Comparison of ENCODE assay signal across 28 cellular contexts in the genomic region with DNA sequence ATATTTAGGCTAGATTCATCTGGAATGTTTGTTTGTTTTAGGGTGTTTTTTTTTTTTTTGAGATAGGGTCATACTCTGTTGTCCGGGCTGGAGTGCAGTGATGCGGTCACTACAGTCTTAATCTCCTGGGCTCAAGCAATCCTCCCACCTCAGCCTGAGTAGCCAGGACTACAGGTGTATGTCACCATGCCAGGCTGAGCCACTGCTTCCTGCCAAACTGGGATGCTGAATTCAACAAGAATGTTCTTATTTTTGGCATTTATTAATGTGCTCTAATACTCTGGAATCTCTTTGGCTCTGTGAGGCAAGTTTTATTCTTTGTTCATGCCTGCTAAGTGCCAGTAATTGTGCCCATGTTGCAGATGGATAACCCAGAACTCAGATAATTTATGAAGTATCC. TPM values are rescaled to one million over a fixed set of nuclear protein-coding genes. Genes with fewer than 3 reads are reported as not detected.
"Had no signal": no experiment of that assay in that cellular context is flagged by ENCODE, and none has a peak within 500 bp of the region (broad histone marks: within the 10 kb centered on the region; RNA-seq: fewer than 3 reads in every experiment).

No MANE protein-coding gene starts in this region.

- H3K9me3 ChIP-seq: esophagus muscularis mucosa, gastrocnemius medialis, mucosa of descending colon, SK-N-SH, spleen, upper lobe of left lung had no signal

- H3K27ac ChIP-seq: gastrocnemius medialis, neural progenitor cell, spleen, upper lobe of left lung, VCaP had no signal

- H3K4me3 Mint-ChIP-seq: activated CD4-positive, alpha-beta T cell treated with anti-CD3 and anti-CD28 coated beads, Interleukin-2, amount 10 ng/mL, durations not matched to agents 24 days and 14 days; activated naive CD8-positive, alpha-beta T cell treated with anti-CD3 and anti-CD28 coated beads, Interleukin-2, amount 10 ng/mL, durations not matched to agents 7 days and 5 days; activated T-cell treated with anti-CD3 and anti-CD28 coated beads, Interleukin-2, amount 50 U/mL, for 24 hours; neural progenitor cell; T-helper 2 cell treated with Interferon-gamma antibody and Interleukin-4, amounts not matched to agents 5 μg/mL and 100 μg/mL, for 36 hours had no signal

- H3K4me2 ChIP-seq: neural progenitor cell, SK-N-SH had no signal

- DNase-seq: activated CD4-positive, alpha-beta T cell treated with anti-CD3 and anti-CD28 coated beads, Interleukin-2, amount 10 ng/mL, durations not matched to agents 24 days and 14 days; activated CD8-positive, alpha-beta memory T cell treated with anti-CD3 and anti-CD28 coated beads for 24 hours; activated CD8-positive, alpha-beta memory T cell treated with anti-CD3 and anti-CD28 coated beads, Interleukin-2, amount 50 U/mL, for 4 hours; activated naive CD4-positive, alpha-beta T cell; activated naive CD8-positive, alpha-beta T cell treated with anti-CD3 and anti-CD28 coated beads, Interleukin-2, amount 10 ng/mL, durations not matched to agents 7 days and 5 days; activated T-cell treated with anti-CD3 and anti-CD28 coated beads, Interleukin-2, amount 50 U/mL, for 24 hours; amniotic stem cell; dermis blood vessel endothelial cell; effector CD8-positive, alpha-beta T cell; gastrocnemius medialis; head of caudate nucleus; left cardiac atrium; mesenchymal stem cell; mucosa of descending colon; retina; SK-N-SH; spleen; stimulated activated CD4-positive, alpha-beta T cell treated with anti-CD3 and anti-CD28 coated beads, Interleukin-4, amount 100 ng/mL, for 1 hour; stimulated activated naive CD4-positive, alpha-beta T cell treated with Interleukin-2 at 50 U/mL for 16 hours; upper lobe of left lung had no signal

- H3K4me1 Mint-ChIP-seq: neural progenitor cell had no signal

- H3K27me3 ChIP-seq: esophagus muscularis mucosa, gastrocnemius medialis, neural progenitor cell, spleen, upper lobe of left lung had no signal

- H2AFZ ChIP-seq: neural progenitor cell had no signal

- H3K4me1 ChIP-seq: neural progenitor cell had no signal

- H3K9me3 Mint-ChIP-seq: activated CD4-positive, alpha-beta T cell treated with anti-CD3 and anti-CD28 coated beads, Interleukin-2, amount 10 ng/mL, durations not matched to agents 24 days and 14 days; activated naive CD8-positive, alpha-beta T cell treated with anti-CD3 and anti-CD28 coated beads, Interleukin-2, amount 10 ng/mL, durations not matched to agents 7 days and 5 days; activated T-cell treated with anti-CD3 and anti-CD28 coated beads, Interleukin-2, amount 50 U/mL, for 24 hours; activated T-helper 2 cell treated with anti-CD3 and anti-CD28 coated beads, Interferon-gamma antibody, Interleukin-2, Interleukin-4, amounts not matched to agents 10 μg/mL and 5 μg/mL and 100 μg/mL, durations not matched to agents 14 hours and 24 hours and 36 hours; neural progenitor cell; T-helper 2 cell treated with Interferon-gamma antibody and Interleukin-4, amounts not matched to agents 5 μg/mL and 100 μg/mL, for 36 hours had no signal

- ATAC-seq: activated CD4-positive, CD25-positive, alpha-beta regulatory T cell treated with anti-CD3 and anti-CD28 coated beads, Interleukin-2, amount 50 U/mL, for 24 hours; gastrocnemius medialis; left cardiac atrium; mucosa of descending colon had no signal

- H3K27ac Mint-ChIP-seq: activated CD4-positive, alpha-beta T cell treated with anti-CD3 and anti-CD28 coated beads, Interleukin-2, amount 10 ng/mL, durations not matched to agents 24 days and 14 days; activated naive CD8-positive, alpha-beta T cell treated with anti-CD3 and anti-CD28 coated beads, Interleukin-2, amount 10 ng/mL, durations not matched to agents 7 days and 5 days; activated T-helper 2 cell treated with anti-CD3 and anti-CD28 coated beads, Interferon-gamma antibody, Interleukin-2, Interleukin-4, amounts not matched to agents 10 μg/mL and 5 μg/mL and 100 μg/mL, durations not matched to agents 14 hours and 24 hours and 36 hours; neural progenitor cell; progenitor cell of endocrine pancreas; T-helper 2 cell treated with Interferon-gamma antibody and Interleukin-4, amounts not matched to agents 5 μg/mL and 100 μg/mL, for 36 hours had no signal

- H3K4me3 ChIP-seq: esophagus muscularis mucosa, gastrocnemius medialis, mucosa of descending colon, neural progenitor cell, spleen, upper lobe of left lung had no signal

- H3K27me3 Mint-ChIP-seq: activated CD4-positive, alpha-beta T cell treated with anti-CD3 and anti-CD28 coated beads, Interleukin-2, amount 10 ng/mL, durations not matched to agents 24 days and 14 days; activated naive CD8-positive, alpha-beta T cell treated with anti-CD3 and anti-CD28 coated beads, Interleukin-2, amount 10 ng/mL, durations not matched to agents 7 days and 5 days; activated T-cell treated with anti-CD3 and anti-CD28 coated beads, Interleukin-2, amount 50 U/mL, for 24 hours; progenitor cell of endocrine pancreas had no signal

- H3K36me3 ChIP-seq: neural progenitor cell had no signal

RNA-seq across cellular contexts. Expression of gene PRR15L, which starts 40.1 kb away (rescaled TPM):
- total RNA-seq: activated CD4-positive, alpha-beta T cell treated with anti-CD3 and anti-CD28 coated beads, Interleukin-2, amount 10 ng/mL, durations not matched to agents 24 days and 14 days; activated naive CD8-positive, alpha-beta T cell treated with anti-CD3 and anti-CD28 coated beads, Interleukin-2, amount 10 ng/mL, durations not matched to agents 7 days and 5 days; activated T-helper 2 cell treated with anti-CD3 and anti-CD28 coated beads, Interferon-gamma antibody, Interleukin-2, Interleukin-4, amounts not matched to agents 10 μg/mL and 5 μg/mL and 100 μg/mL, durations not matched to agents 14 hours and 24 hours and 36 hours; dermis blood vessel endothelial cell; esophagus muscularis mucosa; osteocyte; spleen had no signal
